Comparison of ENCODE assay signal across 14 cellular contexts in the genomic region with DNA sequence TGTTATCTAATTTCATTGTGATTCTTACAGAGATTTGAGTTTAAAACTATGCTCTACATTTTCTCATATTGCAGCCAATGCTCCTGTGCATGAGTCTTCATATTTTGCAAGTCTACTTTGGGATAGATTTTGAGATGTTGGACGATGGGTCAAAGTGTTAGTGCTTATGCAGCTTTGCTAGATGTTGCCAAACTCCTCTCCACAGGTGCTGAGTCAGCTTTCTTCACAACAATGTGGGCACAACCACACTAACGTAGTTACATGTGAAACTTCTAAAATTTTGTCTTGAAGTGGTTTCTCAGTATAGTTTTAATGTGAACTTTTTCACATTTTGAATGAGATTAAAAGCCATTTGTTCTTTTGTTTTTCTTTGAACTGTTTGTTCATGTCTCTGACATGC. TPM values are rescaled to one million over a fixed set of nuclear protein-coding genes. Genes with fewer than 3 reads are reported as not detected.
A peak's percentile ranks its signal among the peaks of the same experiment; 100 is the strongest.
DNase-seq lines count a peak whose midpoint lies in the region; ATAC-seq, FAIRE-seq and TF ChIP-seq lines count a peak whose summit lies in the region.
"Not testable (repeated sequence)": the region's sequence is repeated elsewhere in the genome, so short reads cannot be mapped to it uniquely, and the experiment has no call there.
"Had no signal": no experiment of that assay in that cellular context is flagged by ENCODE, and none has a peak within 500 bp of the region (broad histone marks: within the 10 kb centered on the region; RNA-seq: fewer than 3 reads in every experiment).

No MANE protein-coding gene starts in this region.

- H2AFZ ChIP-seq in KMS-11 (ENCODE audit: low read depth), result not testable (repeated sequence)

- not testable (repeated sequence) for H3K79me2 ChIP-seq in KMS-11 (ENCODE audit: insufficient read depth, low read depth)

- TF ChIP-seq CTCF in KMS-11 (conservative IDR thresholded peaks at IDR 0.05; ENCODE audit: low read depth, low read length), result not testable (repeated sequence)

- not testable (repeated sequence) for H3K36me3 ChIP-seq in KMS-11 (ENCODE audit: insufficient read depth); small intestine (ENCODE audit: control insufficient read depth in 2 of 2, insufficient read depth in 2 of 2, low read length in 2 of 2)

- not testable (repeated sequence) for H3K4me1 Mint-ChIP-seq in activated CD4-positive, alpha-beta T cell treated with anti-CD3 and anti-CD28 coated beads for 36 hours; activated T-cell treated with anti-CD3 and anti-CD28 coated beads, Interleukin-2, amount 50 U/mL, for 4 hours (ENCODE audit: low read depth)

- not testable (repeated sequence) for H3K4me3 ChIP-seq in KMS-11 (IDR thresholded peaks at IDR 0.05; ENCODE audit: insufficient read depth, low read depth, low read length); small intestine (ENCODE audit: low read depth in 1 of 2, low read length in 2 of 2)

- H3K27ac ChIP-seq in KMS-11, result peak overlapping the region; percentile 63; the same call in 1 of the 2 replicates
- H3K27ac ChIP-seq in small intestine (ENCODE audit: low read depth in 1 of 2, low read length in 1 of 2), result not testable (repeated sequence)

- not testable (repeated sequence) for H4K20me1 ChIP-seq in KMS-11 (ENCODE audit: insufficient read depth)

- H3K4me1 ChIP-seq in KMS-11 (ENCODE audit: low read depth, poor library complexity, severe bottlenecking), result peaks cover 35% of the 10 kb centered on the region
- not testable (repeated sequence) for H3K4me1 ChIP-seq in small intestine (ENCODE audit: control insufficient read depth in 2 of 2, insufficient read depth in 1 of 2, low read depth in 1 of 2, low read length in 1 of 2)

- peaks cover 12% of the 10 kb centered on the region for H3K27me3 Mint-ChIP-seq in activated CD4-positive, alpha-beta T cell treated with anti-CD3 and anti-CD28 coated beads for 36 hours
- not testable (repeated sequence) for H3K27me3 Mint-ChIP-seq in activated T-cell treated with anti-CD3 and anti-CD28 coated beads, Interleukin-2, amount 50 U/mL, for 4 hours (ENCODE audit: low read depth)

- not testable (repeated sequence) for H3K36me3 Mint-ChIP-seq in activated CD4-positive, alpha-beta T cell treated with anti-CD3 and anti-CD28 coated beads for 36 hours (ENCODE audit: low read depth); activated T-cell treated with anti-CD3 and anti-CD28 coated beads, Interleukin-2, amount 50 U/mL, for 4 hours (ENCODE audit: insufficient read depth)

- intact Hi-C loops in activated CD4-positive, alpha-beta T cell treated with anti-CD3 and anti-CD28 coated beads for 36 hours (cut with DNase I, micrococcal nuclease), result not testable (repeated sequence)

- H3K9ac ChIP-seq in KMS-11, result not testable (repeated sequence)

- ATAC-seq in activated CD4-positive, alpha-beta T cell treated with anti-CD3 and anti-CD28 coated beads for 36 hours, result peak; percentile 36
- ATAC-seq in activated T-cell treated with anti-CD3 and anti-CD28 coated beads, Interleukin-2, amount 50 U/mL, for 4 hours, result peak; percentile 34 to 38
- ATAC-seq in left lobe of liver, result peak; percentile 78

- FAIRE-seq in colon (lab: Jason Lieb, UNC) (peak; percentile 84), small intestine (lab: Jason Lieb, UNC) (peak; percentile 23)

- not testable (repeated sequence) for H3K27me3 ChIP-seq in KMS-11 (ENCODE audit: insufficient read depth, low read depth); small intestine (ENCODE audit: control insufficient read depth in 2 of 2, insufficient read depth in 2 of 2, low read length in 2 of 2)

- H3K27ac Mint-ChIP-seq in activated CD4-positive, alpha-beta T cell treated with anti-CD3 and anti-CD28 coated beads for 36 hours, result not testable (repeated sequence)

- not testable (repeated sequence) for H3K4me3 Mint-ChIP-seq in activated CD4-positive, alpha-beta T cell treated with anti-CD3 and anti-CD28 coated beads for 36 hours; activated T-cell treated with anti-CD3 and anti-CD28 coated beads, Interleukin-2, amount 50 U/mL, for 4 hours

- WGBS in small intestine, 3 donors, result 42 to 71% (median 50%) methylated on average over 1 of the region's 2 CpGs

- not testable (repeated sequence) for H3K9me3 ChIP-seq in small intestine (ENCODE audit: control insufficient read depth, low read depth)

- H3K9me3 Mint-ChIP-seq in activated CD4-positive, alpha-beta T cell treated with anti-CD3 and anti-CD28 coated beads for 36 hours (ENCODE audit: low read depth); activated T-cell treated with anti-CD3 and anti-CD28 coated beads, Interleukin-2, amount 50 U/mL, for 4 hours: not testable (repeated sequence)

- CTCF ChIA-PET in activated CD4-positive, alpha-beta T cell treated with anti-CD3 and anti-CD28 coated beads for 36 hours (lab: Charles Lee), result not testable (repeated sequence)

- POLR2A ChIA-PET in activated CD4-positive, alpha-beta T cell treated with anti-CD3 and anti-CD28 coated beads for 36 hours (lab: Charles Lee), result not testable (repeated sequence)

- DNase-seq in activated CD4-positive, alpha-beta T cell treated with anti-CD3 and anti-CD28 coated beads for 36 hours; activated T-cell treated with anti-CD3 and anti-CD28 coated beads, Interleukin-2, amount 50 U/mL, for 4 hours; left lobe of liver (ENCODE audit: low spot score); small intestine: not testable (repeated sequence)

- not testable (repeated sequence) for H3K4me2 ChIP-seq in KMS-11

RNA-seq across cellular contexts. Expression of a gene that starts 32.1 kb away (rescaled TPM):
- not detected for total RNA-seq in activated CD4-positive, alpha-beta T cell treated with anti-CD3 and anti-CD28 coated beads for 36 hours
- not detected for total RNA-seq in activated T-cell treated with anti-CD3 and anti-CD28 coated beads, Interleukin-2, amount 50 U/mL, for 4 hours
- not detected for total RNA-seq in left lobe of liver
- polyA plus RNA-seq in small intestine, result 1 to 10 TPM in 2 of 3 donors, not detected in 1; 1.6 to 8.8 TPM
- total RNA-seq: A172; A673; Calu3; CD4-positive, alpha-beta memory T cell; GM23248; H1; H7 had no signal
- polyA plus RNA-seq: BJ; CD4-positive, alpha-beta memory T cell; GM23248; H1 had no signal
